ENCODE assay signal across 1 cellular context in genomic region chr1:90348934-90349333, GRCh38.
TF ChIP-seq lines count a peak whose summit lies in the region.

No MANE protein-coding gene starts in this region.

TF ChIP-seq in HepG2, 621 proteins besides CTCF, POLR2A, EP300 and RAD21 (continued from another document):
- TF ChIP-seq CEBPB (IDR thresholded peaks at IDR 0.05; ENCODE audit: borderline replicate concordance, low read depth, low read length) (peak; percentile 32; the same call in 1 of the 2 replicates), ZNF660 (CRISPR knock-in tag; IDR thresholded peaks at IDR 0.05; ENCODE audit: borderline replicate concordance, low read depth) (no peak), SNAPC5 (CRISPR knock-in tag; IDR thresholded peaks at IDR 0.05; ENCODE audit: borderline replicate concordance) (no peak), PBX2 (CRISPR knock-in tag; IDR thresholded peaks at IDR 0.05) (no peak), ZZZ3 (CRISPR knock-in tag; IDR thresholded peaks at IDR 0.05; ENCODE audit: borderline replicate concordance) (no peak), ZNF510 (CRISPR knock-in tag; IDR thresholded peaks at IDR 0.05; ENCODE audit: low read depth) (no peak)
